Comparison of ENCODE assay signal across 26 cellular contexts in the genomic region with DNA sequence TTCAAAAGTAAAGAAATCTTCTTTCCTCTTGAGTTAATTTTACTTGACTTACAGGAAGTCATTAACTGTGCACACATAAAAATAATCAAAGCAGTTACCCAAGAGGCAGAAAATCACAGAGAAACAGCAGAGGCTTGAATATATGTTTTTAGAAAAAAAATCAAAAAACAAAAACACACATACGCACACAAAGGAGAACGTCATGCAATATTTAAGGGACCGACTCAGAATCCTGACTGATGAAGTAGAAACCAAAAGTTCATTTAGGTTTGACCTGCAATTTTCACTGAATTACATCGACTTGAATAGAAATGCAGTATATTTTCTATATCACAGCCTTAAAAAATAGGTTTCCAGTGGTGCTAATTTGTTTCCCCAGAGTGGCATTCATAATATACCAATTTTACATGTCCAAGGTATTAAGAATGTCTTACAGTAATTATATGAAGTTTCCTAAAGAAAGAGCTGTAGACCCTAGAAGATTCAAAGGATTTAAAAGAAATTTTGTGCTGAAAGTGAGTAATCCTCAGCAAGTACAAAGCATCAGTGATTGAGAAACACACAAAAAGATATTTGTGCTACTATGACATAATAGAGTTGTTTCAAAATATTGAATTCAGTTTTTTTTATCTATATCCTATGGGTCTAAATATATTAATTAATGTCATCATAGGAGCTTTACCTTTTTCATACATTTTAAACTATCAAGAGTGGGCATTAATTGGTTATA.
DNase-seq lines count a peak whose midpoint lies in the region; ATAC-seq and TF ChIP-seq lines count a peak whose summit lies in the region.
"Had no signal": no experiment of that assay in that cellular context is flagged by ENCODE, and none has a peak within 500 bp of the region (broad histone marks: within the 10 kb centered on the region; RNA-seq: fewer than 3 reads in every experiment).

No MANE protein-coding gene starts in this region.

- CTCF ChIA-PET in CD4-positive, alpha-beta T cell (lab: Charles Lee) = no interaction called here

- H3K27me3 ChIP-seq in CD4-positive, alpha-beta T cell (ENCODE audit: control insufficient read depth, insufficient read depth, low read length) = no peaks in the 10 kb centered on the region
- H3K27me3 ChIP-seq: spleen, thyroid gland had no signal

- DNase-seq in CD4-positive, alpha-beta T cell = no peak
- DNase-seq in NOMO-1 treated with DMSO at 0.1 percent for 48 hours (lab: John Stamatoyannopoulos, UW; ENCODE audit: unreplicated experiment) (peak; percentile 11), amniotic epithelial cell (ENCODE audit: low read depth) (peak; percentile 67), fibroblast of peridontal ligament (ENCODE audit: extremely low read depth) (peak; percentile 59), COLO829 (ENCODE audit: low spot score) (no peak)
- DNase-seq: activated gamma-delta T cell; anterior cingulate cortex; DMS153; left colon; NCI-H1092; NCI-H1930; NCI-H2227 treated with DMSO at 0.1 percent for 48 hours; NCI-H774; occipital lobe; PC-3; SIG-M5; spleen; stimulated activated CD4-positive, alpha-beta T cell treated with anti-CD3 and anti-CD28 coated beads, Interleukin-4, amount 100 ng/mL, for 1 hour; thyroid gland; WERI-Rb-1 had no signal

- ATAC-seq in CD4-positive, alpha-beta T cell (ENCODE audit: poor library complexity) = peak; percentile 39
- ATAC-seq in GM21576 (IDR thresholded peaks at IDR 0.05; ENCODE audit: unreplicated experiment) (no peak), GM18868 (IDR thresholded peaks at IDR 0.05; ENCODE audit: unreplicated experiment) (no peak), HG02981 (IDR thresholded peaks at IDR 0.05; ENCODE audit: unreplicated experiment) (no peak)
- ATAC-seq: HCT116, left colon, PC-3 had no signal

- intact Hi-C loops in CD4-positive, alpha-beta T cell (cut with DNase I, micrococcal nuclease) = no loop called here

- no peak overlapping the region for H3K27ac Mint-ChIP-seq in CD4-positive, alpha-beta T cell
- H3K27ac Mint-ChIP-seq: memory B cell had no signal

- H3K9me3 Mint-ChIP-seq in CD4-positive, alpha-beta T cell = peaks cover 4% of the 10 kb centered on the region

- peaks cover 5% of the 10 kb centered on the region for H3K36me3 Mint-ChIP-seq in CD4-positive, alpha-beta T cell (ENCODE audit: low read depth)

- H3K9me3 ChIP-seq in CD4-positive, alpha-beta T cell (ENCODE audit: control insufficient read depth, low read length) = peaks cover 5% of the 10 kb centered on the region
- H3K9me3 ChIP-seq: thyroid gland had no signal

- H3K4me1 Mint-ChIP-seq in CD4-positive, alpha-beta T cell (ENCODE audit: low read depth) = peaks cover 38% of the 10 kb centered on the region
- H3K4me1 Mint-ChIP-seq: memory B cell had no signal

- no peak overlapping the region for H3K4me3 Mint-ChIP-seq in CD4-positive, alpha-beta T cell
- H3K4me3 Mint-ChIP-seq: memory B cell had no signal

- H3K27ac ChIP-seq in CD4-positive, alpha-beta T cell (ENCODE audit: low read depth, low read length) = no peak overlapping the region
- H3K27ac ChIP-seq: KMS-11, spleen, thyroid gland, WERI-Rb-1 had no signal

- TF ChIP-seq CTCF in CD4-positive, alpha-beta T cell (IDR thresholded peaks at IDR 0.05) = no peak

- POLR2A ChIA-PET in CD4-positive, alpha-beta T cell (lab: Charles Lee) = interaction anchor here (1.6 kb wide), 1 partner anchor 8 kb away, joined by 4 read pairs; no protein-coding TSS in a partner anchor

- H3K27me3 Mint-ChIP-seq in CD4-positive, alpha-beta T cell = no peaks in the 10 kb centered on the region
- H3K27me3 Mint-ChIP-seq: memory B cell had no signal

Comparison
In these comparisons a context has a peak if more than half of its experiments do, and no peak if none do; other contexts are left out.
1. DNase-seq: peak in NOMO-1 treated with DMSO at 0.1 percent for 48 hours (single experiment), amniotic epithelial cell (single experiment) and fibroblast of peridontal ligament (single experiment); none in CD4-positive, alpha-beta T cell (0 of 10) and COLO829 (single experiment).